Comparison of ENCODE assay signal across 26 cellular contexts in the genomic region with DNA sequence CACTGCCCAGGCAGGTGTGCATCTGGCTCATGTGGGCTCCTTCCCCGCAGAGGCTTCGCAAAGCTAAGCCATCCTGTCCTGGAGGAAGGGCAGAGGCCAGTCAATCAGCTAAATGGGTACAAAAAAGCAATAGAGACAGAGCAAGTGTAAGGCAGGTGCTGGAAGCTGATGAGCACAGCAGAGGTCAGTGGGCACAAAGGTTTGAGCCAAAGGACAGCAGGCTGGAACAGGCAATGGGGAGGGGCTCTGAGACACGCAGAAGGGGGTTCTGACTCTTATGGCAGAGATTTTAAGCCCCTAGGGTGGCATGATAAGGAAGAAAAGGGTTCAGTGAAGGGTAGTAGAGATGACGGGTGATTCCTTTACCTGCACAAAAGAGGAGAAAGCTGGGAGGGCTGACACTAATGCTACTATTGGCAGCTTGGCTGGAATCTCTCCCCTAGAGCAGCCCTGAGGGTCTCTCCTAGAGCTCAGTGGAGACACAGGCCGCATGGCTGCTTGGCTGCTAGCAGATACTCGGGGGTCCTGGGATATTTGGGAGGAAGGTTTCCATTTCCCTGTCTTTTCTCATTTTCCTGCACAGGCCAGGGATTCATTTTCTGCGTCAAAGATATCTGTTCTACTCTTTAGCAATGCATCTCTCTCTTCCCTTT.
A peak's percentile ranks its signal among the peaks of the same experiment; 100 is the strongest.
DNase-seq lines count a peak whose midpoint lies in the region; ATAC-seq, FAIRE-seq and TF ChIP-seq lines count a peak whose summit lies in the region.
"Had no signal": no experiment of that assay in that cellular context is flagged by ENCODE, and none has a peak within 500 bp of the region (broad histone marks: within the 10 kb centered on the region; RNA-seq: fewer than 3 reads in every experiment).

No MANE protein-coding gene starts in this region.

- H3K27ac ChIP-seq in H1 (ENCODE audit: low read depth, low read length) (no peak overlapping the region), pancreas (no peak overlapping the region)
- H3K27ac ChIP-seq: HL-60, PC-9, SJSA1 had no signal

- CTCF ChIA-PET in activated CD4-positive, alpha-beta T cell treated with anti-CD3 and anti-CD28 coated beads, Interleukin-2, amount 10 ng/mL, durations not matched to agents 7 days and 5 days (lab: Charles Lee): no interaction called here
- CTCF ChIA-PET in H1 (lab: Charles Lee; ENCODE audit: partially characterized antibody): interaction anchor here (0.6 to 1.6 kb wide), 6 partner anchors 23 to 416 kb away, joined by 3 to 9 read pairs (median 4); no protein-coding TSS in a partner anchor

- no peak overlapping the region for H3K56ac ChIP-seq in H1 (replicated peaks; ENCODE audit: insufficient read length, low read depth, low read length)

- peaks cover 2% of the 10 kb centered on the region; the same call in 1 of the 2 replicates for H3K23me2 ChIP-seq in H1 (ENCODE audit: low read depth, low read length)

- H3K4me2 ChIP-seq in H1 (ENCODE audit: insufficient read depth in 1 of 2, low read depth in 2 of 2, low read length in 2 of 2): no peak overlapping the region
- H3K4me2 ChIP-seq: PC-9 had no signal

- peak; percentile 44 to 56 for TF ChIP-seq RAD21 in H1 (IDR thresholded peaks at IDR 0.05 in 1 of 2, conservative IDR thresholded peaks at IDR 0.05 in 1 of 2; ENCODE audit: low read depth in 2 of 2, low read length in 2 of 2)

- WGBS in H1 (ENCODE audit: extremely low coverage in 1 of 2, insufficient coverage in 1 of 2, insufficient read length in 1 of 2, insufficient replicate concordance in 2 of 2, low coverage in 1 of 2, low lambda C conversion rate in 2 of 2, missing lambda C conversion rate in 1 of 2), 2 experiments: 87% methylated on average over 7 of the region's 7 CpGs; no CpG with 5 or more reads in 1 of the 2 experiments
- 80 to 90% methylated on average over 7 of the region's 7 CpGs for WGBS in pancreas, 2 donors

- no peak overlapping the region for H3K14ac ChIP-seq in H1 (ENCODE audit: insufficient read length)

- no peaks in the 10 kb centered on the region for H3K4me1 Mint-ChIP-seq in activated CD4-positive, alpha-beta T cell treated with anti-CD3 and anti-CD28 coated beads, Interleukin-2, amount 10 ng/mL, durations not matched to agents 7 days and 5 days
- H3K4me1 Mint-ChIP-seq in nephron progenitor cell: peaks cover 51% of the 10 kb centered on the region
- H3K4me1 Mint-ChIP-seq in HFFc6 (ENCODE audit: low read depth): no peaks in the 10 kb centered on the region

- ATAC-seq in pancreas (no peak), HG02870 (IDR thresholded peaks at IDR 0.05; ENCODE audit: unreplicated experiment) (no peak)

- H2AK5ac ChIP-seq in H1 (ENCODE audit: low read depth, low read length): no peak overlapping the region; the same call in 1 of the 2 replicates

- no peak overlapping the region for H3K4ac ChIP-seq in H1 (replicated peaks; ENCODE audit: insufficient read length, low read depth, low read length)

- no peak overlapping the region for H2BK12ac ChIP-seq in H1 (ENCODE audit: low read depth, low read length)

- no peak overlapping the region for H2AFZ ChIP-seq in H1 (ENCODE audit: low read length)
- H2AFZ ChIP-seq: PC-9 had no signal

- TF ChIP-seq EP300 in H1 (IDR thresholded peaks at IDR 0.05; ENCODE audit: borderline replicate concordance in 1 of 2, low read depth in 2 of 2, low read length in 2 of 2): no peak

- peak overlapping the region; percentile 46; the same call in 1 of the 2 replicates for H2BK15ac ChIP-seq in H1 (ENCODE audit: low read length)

- peaks cover 0 to 11% (median 6%) of the 10 kb centered on the region in 4 experiments; a peak in 6 of 7 replicates for H3K4me1 ChIP-seq in H1 (replicated peaks in 1 of 4; ENCODE audit: control insufficient read depth in 3 of 4, insufficient read depth in 4 of 4, low read length in 3 of 4)
- H3K4me1 ChIP-seq in pancreas: no peaks in the 10 kb centered on the region
- H3K4me1 ChIP-seq: SJSA1 had no signal

- no peak overlapping the region for H4K5ac ChIP-seq in H1 (ENCODE audit: insufficient read length, low read depth, low read length)

- POLR2A ChIA-PET in activated CD4-positive, alpha-beta T cell treated with anti-CD3 and anti-CD28 coated beads, Interleukin-2, amount 10 ng/mL, durations not matched to agents 7 days and 5 days (lab: Charles Lee): interaction anchor here (0.5 kb wide), 1 partner anchor 145 kb away, joined by 5 read pairs; no protein-coding TSS in a partner anchor
- POLR2A ChIA-PET in H1 (lab: Charles Lee; ENCODE audit: partially characterized antibody): no interaction called here

- no peak overlapping the region for H3K9ac ChIP-seq in H1 (replicated peaks in 1 of 4; ENCODE audit: extremely low read depth in 1 of 4, low read depth in 3 of 4, low read length in 3 of 4)

- peak in 2 of 3 experiments; percentile 27 to 31; a peak in 3 of 4 replicates for TF ChIP-seq CTCF in H1 (IDR thresholded peaks at IDR 0.05; ENCODE audit: control extremely low read depth in 1 of 3, insufficient read depth in 1 of 3, low read depth in 1 of 3, low read length in 3 of 3)
- TF ChIP-seq CTCF in nephron progenitor cell (IDR thresholded peaks at IDR 0.05): no peak
- no peak for TF ChIP-seq CTCF in pancreas (IDR thresholded peaks at IDR 0.05)
- TF ChIP-seq CTCF in HFFc6 (IDR thresholded peaks at IDR 0.05): no peak

- no peaks in the 10 kb centered on the region for H4K20me1 ChIP-seq in H1 (replicated peaks in 1 of 2; ENCODE audit: control insufficient read depth in 1 of 2, insufficient read depth in 2 of 2, low read length in 2 of 2)

- no peak overlapping the region for H2BK5ac ChIP-seq in H1 (ENCODE audit: low read depth, low read length)

- TF ChIP-seq POLR2A in H1 (IDR thresholded peaks at IDR 0.05; ENCODE audit: control extremely low read depth in 1 of 2, low read depth in 2 of 2, low read length in 2 of 2): no peak

- no peak overlapping the region for H3K23ac ChIP-seq in H1 (ENCODE audit: insufficient read length)

- H3K4me3 ChIP-seq in H1 (ENCODE audit: extremely low read depth in 1 of 4, insufficient read depth in 2 of 4, low read depth in 3 of 4, low read length in 4 of 4) (no peak overlapping the region), pancreas (no peak overlapping the region)
- H3K4me3 ChIP-seq: PC-9, SJSA1 had no signal

- no peak overlapping the region for H2BK20ac ChIP-seq in H1 (ENCODE audit: low read length)

- no peak overlapping the region for H2BK120ac ChIP-seq in H1 (replicated peaks; ENCODE audit: low read depth, low read length)

- H4K8ac ChIP-seq in H1 (ENCODE audit: extremely low read depth, insufficient read depth, low read length): no peak overlapping the region

- H3K9me3 ChIP-seq in H1 (ENCODE audit: insufficient read depth in 2 of 2, low read depth in 1 of 2, low read length in 1 of 2) (no peaks in the 10 kb centered on the region), pancreas (no peaks in the 10 kb centered on the region)
- H3K9me3 ChIP-seq: SJSA1 had no signal

- H4K91ac ChIP-seq in H1 (replicated peaks; ENCODE audit: insufficient read length, low read length): no peak overlapping the region

- H3K36me3 ChIP-seq in H1 (ENCODE audit: control insufficient read depth in 2 of 4, insufficient read depth in 4 of 4, low read length in 3 of 4): no peaks in the 10 kb centered on the region
- H3K36me3 ChIP-seq in pancreas: no peaks in the 10 kb centered on the region
- H3K36me3 ChIP-seq: SJSA1 had no signal

- no peak overlapping the region for H3K18ac ChIP-seq in H1 (ENCODE audit: extremely low read depth, low read length)

- H3K27me3 Mint-ChIP-seq in activated CD4-positive, alpha-beta T cell treated with anti-CD3 and anti-CD28 coated beads, Interleukin-2, amount 10 ng/mL, durations not matched to agents 7 days and 5 days: no peaks in the 10 kb centered on the region
- H3K27me3 Mint-ChIP-seq in nephron progenitor cell (ENCODE audit: low read depth, poor library complexity) (no peaks in the 10 kb centered on the region), HFFc6 (ENCODE audit: insufficient read depth) (no peaks in the 10 kb centered on the region)
- H3K27me3 Mint-ChIP-seq: CD4-positive, alpha-beta T cell had no signal

- DNase-seq in activated CD4-positive, alpha-beta T cell treated with anti-CD3 and anti-CD28 coated beads, Interleukin-2, amount 10 ng/mL, durations not matched to agents 7 days and 5 days: no peak
- DNase-seq in activated CD4-positive, alpha-beta T cell treated with anti-CD3 and anti-CD28 coated beads, Interleukin-2, amount 50 U/mL, for 1 hour: no peak
- DNase-seq in H1 (ENCODE audit: low read depth in 1 of 2, low spot score in 2 of 2) (no peak), nephron progenitor cell (no peak), pancreas (no peak), HFFc6 (no peak)
- DNase-seq in stimulated activated CD4-positive, alpha-beta T cell treated with anti-CD3 and anti-CD28 coated beads, Interleukin-15, amount 100 ng/mL, for 24 hours: no peak
- DNase-seq: 8988T; ACHN; CD4-positive, alpha-beta T cell; COR-L47; DMS53; HCEC 1CT; NCI-H1048; NCI-H1417; NCI-H1694; NCI-H2029 treated with DMSO at 0.1 percent for 48 hours; NCI-H446 treated with DMSO at 0.1 percent for 48 hours; NCI-H526 treated with DMSO at 0.1 percent for 48 hours; PC-9; Right ventricle myocardium superior; RPMI8226 had no signal

- intact Hi-C loops in pancreas (cut with DNase I): no loop called here

- H3K9me3 Mint-ChIP-seq in activated CD4-positive, alpha-beta T cell treated with anti-CD3 and anti-CD28 coated beads, Interleukin-2, amount 10 ng/mL, durations not matched to agents 7 days and 5 days: no peaks in the 10 kb centered on the region
- H3K9me3 Mint-ChIP-seq in nephron progenitor cell (peaks cover 3% of the 10 kb centered on the region), HFFc6 (peaks cover 57% of the 10 kb centered on the region)
- H3K9me3 Mint-ChIP-seq: CD4-positive, alpha-beta T cell had no signal

- no peaks in the 10 kb centered on the region for H3K36me3 Mint-ChIP-seq in activated CD4-positive, alpha-beta T cell treated with anti-CD3 and anti-CD28 coated beads, Interleukin-2, amount 10 ng/mL, durations not matched to agents 7 days and 5 days (ENCODE audit: low read depth)
- H3K36me3 Mint-ChIP-seq in nephron progenitor cell (ENCODE audit: low read depth) (no peaks in the 10 kb centered on the region), HFFc6 (ENCODE audit: low read depth) (no peaks in the 10 kb centered on the region)

- H3K4me3 Mint-ChIP-seq in activated CD4-positive, alpha-beta T cell treated with anti-CD3 and anti-CD28 coated beads, Interleukin-2, amount 10 ng/mL, durations not matched to agents 7 days and 5 days: no peak overlapping the region
- H3K4me3 Mint-ChIP-seq in nephron progenitor cell (no peak overlapping the region), HFFc6 (no peak overlapping the region)
- H3K4me3 Mint-ChIP-seq: CD4-positive, alpha-beta T cell had no signal

- no peaks in the 10 kb centered on the region for H3K79me1 ChIP-seq in H1 (ENCODE audit: low read depth, low read length)

- peak overlapping the region; percentile 64 for H3K27ac Mint-ChIP-seq in activated CD4-positive, alpha-beta T cell treated with anti-CD3 and anti-CD28 coated beads, Interleukin-2, amount 10 ng/mL, durations not matched to agents 7 days and 5 days
- H3K27ac Mint-ChIP-seq in nephron progenitor cell (peak overlapping the region; percentile 22), HFFc6 (no peak overlapping the region)
- H3K27ac Mint-ChIP-seq: CD4-positive, alpha-beta T cell had no signal

- no peaks in the 10 kb centered on the region for H3K79me2 ChIP-seq in H1 (ENCODE audit: control insufficient read depth in 1 of 2, insufficient read depth in 2 of 2, low read length in 2 of 2)

- FAIRE-seq in H1 (lab: Jason Lieb, UNC) (no peak), pancreas (lab: Jason Lieb, UNC) (no peak)
- FAIRE-seq: GM18507 had no signal

- H3K27me3 ChIP-seq in H1 (replicated peaks in 1 of 4; ENCODE audit: control insufficient read depth in 3 of 4, extremely low read depth in 1 of 4, insufficient read depth in 3 of 4, low read length in 3 of 4): no peaks in the 10 kb centered on the region
- H3K27me3 ChIP-seq in pancreas: no peaks in the 10 kb centered on the region
- H3K27me3 ChIP-seq: SJSA1 had no signal

Comparison
In these comparisons a context has a peak if more than half of its experiments do, and no peak if none do; other contexts are left out.
1. CTCF ChIP-seq: peak in H1 (2 of 3); none in nephron progenitor cell (single experiment), pancreas (0 of 4) and HFFc6 (single experiment).